Comparison of ENCODE assay signal across 1 cellular context in the genomic region with DNA sequence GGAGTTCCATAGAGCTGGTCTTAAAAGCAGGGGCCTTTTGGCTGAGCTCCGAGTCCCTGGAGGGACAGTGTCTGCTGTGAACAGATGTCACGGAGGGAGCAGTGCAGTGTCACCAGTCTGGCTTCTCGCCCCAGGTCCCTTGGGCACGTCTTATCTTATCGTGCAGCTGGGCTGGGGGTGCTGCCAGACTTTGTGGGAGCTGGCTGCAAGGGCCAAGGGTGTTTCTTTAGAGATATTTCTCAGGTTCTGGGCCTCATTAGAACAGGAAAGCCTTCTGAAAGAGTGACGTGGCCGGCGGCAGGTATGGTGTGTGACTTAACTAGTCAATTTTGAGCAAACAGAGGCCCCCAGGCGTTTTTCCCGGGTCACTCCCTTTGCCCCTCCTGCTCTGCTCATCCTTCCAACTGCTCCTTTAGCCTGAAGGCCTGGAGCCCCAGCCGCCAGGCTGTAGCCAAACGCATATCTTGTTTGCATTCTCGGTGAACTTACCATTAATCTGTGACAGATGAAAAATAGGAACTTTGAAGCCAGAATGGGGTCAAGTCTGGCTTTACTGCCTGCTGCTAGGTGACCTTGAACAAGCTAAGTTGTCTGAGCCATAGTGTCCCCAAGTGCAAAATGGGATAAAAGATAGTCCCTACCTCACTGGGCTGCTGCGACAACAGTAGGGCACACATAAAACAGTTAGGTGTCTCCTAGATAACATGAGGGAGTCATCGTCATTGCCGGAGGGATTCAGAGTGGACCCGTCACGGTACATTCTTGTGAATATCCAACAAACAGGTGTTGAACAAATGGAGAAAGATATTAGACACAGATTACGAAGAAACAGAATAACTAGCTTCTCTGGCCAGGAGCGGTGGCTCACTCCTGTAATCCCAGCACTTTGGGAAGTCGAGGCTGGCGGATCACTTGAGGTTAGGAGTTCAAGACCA.
TF ChIP-seq lines count a peak whose summit lies in the region.

No MANE protein-coding gene starts in this region.

TF ChIP-seq in K562, 482 proteins besides CTCF, POLR2A, EP300 and RAD21 (continued from another document and continues in another):
- TF ChIP-seq, protein P1, sequence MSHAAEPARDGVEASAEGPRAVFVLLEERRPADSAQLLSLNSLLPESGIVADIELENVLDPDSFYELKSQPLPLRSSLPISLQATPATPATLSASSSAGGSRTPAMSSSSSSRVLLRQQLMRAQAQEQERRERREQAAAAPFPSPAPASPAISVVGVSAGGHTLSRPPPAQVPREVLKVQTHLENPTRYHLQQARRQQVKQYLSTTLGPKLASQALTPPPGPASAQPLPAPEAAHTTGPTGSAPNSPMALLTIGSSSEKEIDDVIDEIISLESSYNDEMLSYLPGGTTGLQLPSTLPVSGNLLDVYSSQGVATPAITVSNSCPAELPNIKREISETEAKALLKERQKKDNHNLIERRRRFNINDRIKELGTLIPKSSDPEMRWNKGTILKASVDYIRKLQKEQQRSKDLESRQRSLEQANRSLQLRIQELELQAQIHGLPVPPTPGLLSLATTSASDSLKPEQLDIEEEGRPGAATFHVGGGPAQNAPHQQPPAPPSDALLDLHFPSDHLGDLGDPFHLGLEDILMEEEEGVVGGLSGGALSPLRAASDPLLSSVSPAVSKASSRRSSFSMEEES (CRISPR knock-in tag; IDR thresholded peaks at IDR 0.05): no peak
- TF ChIP-seq, protein P2, sequence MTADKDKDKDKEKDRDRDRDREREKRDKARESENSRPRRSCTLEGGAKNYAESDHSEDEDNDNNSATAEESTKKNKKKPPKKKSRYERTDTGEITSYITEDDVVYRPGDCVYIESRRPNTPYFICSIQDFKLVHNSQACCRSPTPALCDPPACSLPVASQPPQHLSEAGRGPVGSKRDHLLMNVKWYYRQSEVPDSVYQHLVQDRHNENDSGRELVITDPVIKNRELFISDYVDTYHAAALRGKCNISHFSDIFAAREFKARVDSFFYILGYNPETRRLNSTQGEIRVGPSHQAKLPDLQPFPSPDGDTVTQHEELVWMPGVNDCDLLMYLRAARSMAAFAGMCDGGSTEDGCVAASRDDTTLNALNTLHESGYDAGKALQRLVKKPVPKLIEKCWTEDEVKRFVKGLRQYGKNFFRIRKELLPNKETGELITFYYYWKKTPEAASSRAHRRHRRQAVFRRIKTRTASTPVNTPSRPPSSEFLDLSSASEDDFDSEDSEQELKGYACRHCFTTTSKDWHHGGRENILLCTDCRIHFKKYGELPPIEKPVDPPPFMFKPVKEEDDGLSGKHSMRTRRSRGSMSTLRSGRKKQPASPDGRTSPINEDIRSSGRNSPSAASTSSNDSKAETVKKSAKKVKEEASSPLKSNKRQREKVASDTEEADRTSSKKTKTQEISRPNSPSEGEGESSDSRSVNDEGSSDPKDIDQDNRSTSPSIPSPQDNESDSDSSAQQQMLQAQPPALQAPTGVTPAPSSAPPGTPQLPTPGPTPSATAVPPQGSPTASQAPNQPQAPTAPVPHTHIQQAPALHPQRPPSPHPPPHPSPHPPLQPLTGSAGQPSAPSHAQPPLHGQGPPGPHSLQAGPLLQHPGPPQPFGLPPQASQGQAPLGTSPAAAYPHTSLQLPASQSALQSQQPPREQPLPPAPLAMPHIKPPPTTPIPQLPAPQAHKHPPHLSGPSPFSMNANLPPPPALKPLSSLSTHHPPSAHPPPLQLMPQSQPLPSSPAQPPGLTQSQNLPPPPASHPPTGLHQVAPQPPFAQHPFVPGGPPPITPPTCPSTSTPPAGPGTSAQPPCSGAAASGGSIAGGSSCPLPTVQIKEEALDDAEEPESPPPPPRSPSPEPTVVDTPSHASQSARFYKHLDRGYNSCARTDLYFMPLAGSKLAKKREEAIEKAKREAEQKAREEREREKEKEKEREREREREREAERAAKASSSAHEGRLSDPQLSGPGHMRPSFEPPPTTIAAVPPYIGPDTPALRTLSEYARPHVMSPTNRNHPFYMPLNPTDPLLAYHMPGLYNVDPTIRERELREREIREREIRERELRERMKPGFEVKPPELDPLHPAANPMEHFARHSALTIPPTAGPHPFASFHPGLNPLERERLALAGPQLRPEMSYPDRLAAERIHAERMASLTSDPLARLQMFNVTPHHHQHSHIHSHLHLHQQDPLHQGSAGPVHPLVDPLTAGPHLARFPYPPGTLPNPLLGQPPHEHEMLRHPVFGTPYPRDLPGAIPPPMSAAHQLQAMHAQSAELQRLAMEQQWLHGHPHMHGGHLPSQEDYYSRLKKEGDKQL (CRISPR knock-in tag; IDR thresholded peaks at IDR 0.05; ENCODE audit: borderline replicate concordance): no peak
- TF ChIP-seq NFE2L1 (tag; IDR thresholded peaks at IDR 0.05; ENCODE audit: borderline replicate concordance, low read depth) (no peak), SIN3B (IDR thresholded peaks at IDR 0.05; ENCODE audit: low read depth) (no peak), ZNF354B (CRISPR knock-in tag; IDR thresholded peaks at IDR 0.05) (no peak), RHOXF2B (CRISPR knock-in tag; conservative IDR thresholded peaks at IDR 0.05) (no peak), MEF2D (tag; conservative IDR thresholded peaks at IDR 0.05; ENCODE audit: low read depth) (0 out of 2 replicates have a peak, but pooled peaks have one; percentile 28), RBM22 (IDR thresholded peaks at IDR 0.05; ENCODE audit: low read depth, low read length, poor library complexity, severe bottlenecking) (no peak), SETDB1 (IDR thresholded peaks at IDR 0.05; ENCODE audit: low read length) (no peak), GABPB1 (CRISPR knock-in tag; IDR thresholded peaks at IDR 0.05) (no peak; the same call in 1 of the 2 replicates), SRF (CRISPR knock-in tag; IDR thresholded peaks at IDR 0.05) (no peak), RBM15 (IDR thresholded peaks at IDR 0.05; ENCODE audit: insufficient read depth, low read length) (no peak), SAP30 (IDR thresholded peaks at IDR 0.05; ENCODE audit: borderline replicate concordance, insufficient read depth, low read depth, low read length, poor library complexity, severe bottlenecking) (no peak), ZNF57 (CRISPR knock-in tag; IDR thresholded peaks at IDR 0.05) (no peak), KAT7 (CRISPR knock-in tag; IDR thresholded peaks at IDR 0.05; ENCODE audit: borderline replicate concordance) (peak; percentile 46; the same call in 1 of the 2 replicates), PML (IDR thresholded peaks at IDR 0.05; ENCODE audit: low read length) (peak; percentile 96), NFIC (IDR thresholded peaks at IDR 0.05) (peak; percentile 98), CREBBP (IDR thresholded peaks at IDR 0.05; ENCODE audit: low read depth, low read length) (no peak), SMARCA4 (IDR thresholded peaks at IDR 0.05) (peak; percentile 98), BMI1 (IDR thresholded peaks at IDR 0.05; ENCODE audit: low read length) (no peak), PHTF2 (CRISPR knock-in tag; IDR thresholded peaks at IDR 0.05) (no peak)
- TF ChIP-seq, protein P3, sequence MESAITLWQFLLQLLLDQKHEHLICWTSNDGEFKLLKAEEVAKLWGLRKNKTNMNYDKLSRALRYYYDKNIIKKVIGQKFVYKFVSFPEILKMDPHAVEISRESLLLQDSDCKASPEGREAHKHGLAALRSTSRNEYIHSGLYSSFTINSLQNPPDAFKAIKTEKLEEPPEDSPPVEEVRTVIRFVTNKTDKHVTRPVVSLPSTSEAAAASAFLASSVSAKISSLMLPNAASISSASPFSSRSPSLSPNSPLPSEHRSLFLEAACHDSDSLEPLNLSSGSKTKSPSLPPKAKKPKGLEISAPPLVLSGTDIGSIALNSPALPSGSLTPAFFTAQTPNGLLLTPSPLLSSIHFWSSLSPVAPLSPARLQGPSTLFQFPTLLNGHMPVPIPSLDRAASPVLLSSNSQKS (CRISPR knock-in tag; IDR thresholded peaks at IDR 0.05): no peak
- TF ChIP-seq, protein P4, sequence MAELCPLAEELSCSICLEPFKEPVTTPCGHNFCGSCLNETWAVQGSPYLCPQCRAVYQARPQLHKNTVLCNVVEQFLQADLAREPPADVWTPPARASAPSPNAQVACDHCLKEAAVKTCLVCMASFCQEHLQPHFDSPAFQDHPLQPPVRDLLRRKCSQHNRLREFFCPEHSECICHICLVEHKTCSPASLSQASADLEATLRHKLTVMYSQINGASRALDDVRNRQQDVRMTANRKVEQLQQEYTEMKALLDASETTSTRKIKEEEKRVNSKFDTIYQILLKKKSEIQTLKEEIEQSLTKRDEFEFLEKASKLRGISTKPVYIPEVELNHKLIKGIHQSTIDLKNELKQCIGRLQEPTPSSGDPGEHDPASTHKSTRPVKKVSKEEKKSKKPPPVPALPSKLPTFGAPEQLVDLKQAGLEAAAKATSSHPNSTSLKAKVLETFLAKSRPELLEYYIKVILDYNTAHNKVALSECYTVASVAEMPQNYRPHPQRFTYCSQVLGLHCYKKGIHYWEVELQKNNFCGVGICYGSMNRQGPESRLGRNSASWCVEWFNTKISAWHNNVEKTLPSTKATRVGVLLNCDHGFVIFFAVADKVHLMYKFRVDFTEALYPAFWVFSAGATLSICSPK (IDR thresholded peaks at IDR 0.05; ENCODE audit: borderline replicate concordance): no peak
- TF ChIP-seq, protein P5, sequence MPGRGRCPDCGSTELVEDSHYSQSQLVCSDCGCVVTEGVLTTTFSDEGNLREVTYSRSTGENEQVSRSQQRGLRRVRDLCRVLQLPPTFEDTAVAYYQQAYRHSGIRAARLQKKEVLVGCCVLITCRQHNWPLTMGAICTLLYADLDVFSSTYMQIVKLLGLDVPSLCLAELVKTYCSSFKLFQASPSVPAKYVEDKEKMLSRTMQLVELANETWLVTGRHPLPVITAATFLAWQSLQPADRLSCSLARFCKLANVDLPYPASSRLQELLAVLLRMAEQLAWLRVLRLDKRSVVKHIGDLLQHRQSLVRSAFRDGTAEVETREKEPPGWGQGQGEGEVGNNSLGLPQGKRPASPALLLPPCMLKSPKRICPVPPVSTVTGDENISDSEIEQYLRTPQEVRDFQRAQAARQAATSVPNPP (IDR thresholded peaks at IDR 0.05; ENCODE audit: borderline replicate concordance, insufficient read depth, insufficient read length): no peak
- TF ChIP-seq, protein P6, sequence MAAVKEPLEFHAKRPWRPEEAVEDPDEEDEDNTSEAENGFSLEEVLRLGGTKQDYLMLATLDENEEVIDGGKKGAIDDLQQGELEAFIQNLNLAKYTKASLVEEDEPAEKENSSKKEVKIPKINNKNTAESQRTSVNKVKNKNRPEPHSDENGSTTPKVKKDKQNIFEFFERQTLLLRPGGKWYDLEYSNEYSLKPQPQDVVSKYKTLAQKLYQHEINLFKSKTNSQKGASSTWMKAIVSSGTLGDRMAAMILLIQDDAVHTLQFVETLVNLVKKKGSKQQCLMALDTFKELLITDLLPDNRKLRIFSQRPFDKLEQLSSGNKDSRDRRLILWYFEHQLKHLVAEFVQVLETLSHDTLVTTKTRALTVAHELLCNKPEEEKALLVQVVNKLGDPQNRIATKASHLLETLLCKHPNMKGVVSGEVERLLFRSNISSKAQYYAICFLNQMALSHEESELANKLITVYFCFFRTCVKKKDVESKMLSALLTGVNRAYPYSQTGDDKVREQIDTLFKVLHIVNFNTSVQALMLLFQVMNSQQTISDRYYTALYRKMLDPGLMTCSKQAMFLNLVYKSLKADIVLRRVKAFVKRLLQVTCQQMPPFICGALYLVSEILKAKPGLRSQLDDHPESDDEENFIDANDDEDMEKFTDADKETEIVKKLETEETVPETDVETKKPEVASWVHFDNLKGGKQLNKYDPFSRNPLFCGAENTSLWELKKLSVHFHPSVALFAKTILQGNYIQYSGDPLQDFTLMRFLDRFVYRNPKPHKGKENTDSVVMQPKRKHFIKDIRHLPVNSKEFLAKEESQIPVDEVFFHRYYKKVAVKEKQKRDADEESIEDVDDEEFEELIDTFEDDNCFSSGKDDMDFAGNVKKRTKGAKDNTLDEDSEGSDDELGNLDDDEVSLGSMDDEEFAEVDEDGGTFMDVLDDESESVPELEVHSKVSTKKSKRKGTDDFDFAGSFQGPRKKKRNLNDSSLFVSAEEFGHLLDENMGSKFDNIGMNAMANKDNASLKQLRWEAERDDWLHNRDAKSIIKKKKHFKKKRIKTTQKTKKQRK (IDR thresholded peaks at IDR 0.05; ENCODE audit: borderline replicate concordance, low read depth, low read length): no peak
- TF ChIP-seq, protein P7, sequence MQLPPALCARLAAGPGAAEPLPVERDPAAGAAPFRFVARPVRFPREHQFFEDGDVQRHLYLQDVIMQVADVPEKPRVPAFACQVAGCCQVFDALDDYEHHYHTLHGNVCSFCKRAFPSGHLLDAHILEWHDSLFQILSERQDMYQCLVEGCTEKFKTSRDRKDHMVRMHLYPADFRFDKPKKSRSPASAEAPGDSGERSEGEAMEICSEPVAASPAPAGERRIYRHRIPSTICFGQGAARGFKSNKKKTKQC (CRISPR knock-in tag; IDR thresholded peaks at IDR 0.05): no peak
- TF ChIP-seq, protein P8, sequence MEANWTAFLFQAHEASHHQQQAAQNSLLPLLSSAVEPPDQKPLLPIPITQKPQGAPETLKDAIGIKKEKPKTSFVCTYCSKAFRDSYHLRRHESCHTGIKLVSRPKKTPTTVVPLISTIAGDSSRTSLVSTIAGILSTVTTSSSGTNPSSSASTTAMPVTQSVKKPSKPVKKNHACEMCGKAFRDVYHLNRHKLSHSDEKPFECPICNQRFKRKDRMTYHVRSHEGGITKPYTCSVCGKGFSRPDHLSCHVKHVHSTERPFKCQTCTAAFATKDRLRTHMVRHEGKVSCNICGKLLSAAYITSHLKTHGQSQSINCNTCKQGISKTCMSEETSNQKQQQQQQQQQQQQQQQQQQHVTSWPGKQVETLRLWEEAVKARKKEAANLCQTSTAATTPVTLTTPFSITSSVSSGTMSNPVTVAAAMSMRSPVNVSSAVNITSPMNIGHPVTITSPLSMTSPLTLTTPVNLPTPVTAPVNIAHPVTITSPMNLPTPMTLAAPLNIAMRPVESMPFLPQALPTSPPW (CRISPR knock-in tag; IDR thresholded peaks at IDR 0.05): peak; percentile 79
- TF ChIP-seq, protein P9, sequence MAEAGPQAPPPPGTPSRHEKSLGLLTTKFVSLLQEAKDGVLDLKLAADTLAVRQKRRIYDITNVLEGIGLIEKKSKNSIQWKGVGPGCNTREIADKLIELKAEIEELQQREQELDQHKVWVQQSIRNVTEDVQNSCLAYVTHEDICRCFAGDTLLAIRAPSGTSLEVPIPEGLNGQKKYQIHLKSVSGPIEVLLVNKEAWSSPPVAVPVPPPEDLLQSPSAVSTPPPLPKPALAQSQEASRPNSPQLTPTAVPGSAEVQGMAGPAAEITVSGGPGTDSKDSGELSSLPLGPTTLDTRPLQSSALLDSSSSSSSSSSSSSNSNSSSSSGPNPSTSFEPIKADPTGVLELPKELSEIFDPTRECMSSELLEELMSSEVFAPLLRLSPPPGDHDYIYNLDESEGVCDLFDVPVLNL (CRISPR knock-in tag; IDR thresholded peaks at IDR 0.05; ENCODE audit: low read depth): no peak
- TF ChIP-seq, protein P10, sequence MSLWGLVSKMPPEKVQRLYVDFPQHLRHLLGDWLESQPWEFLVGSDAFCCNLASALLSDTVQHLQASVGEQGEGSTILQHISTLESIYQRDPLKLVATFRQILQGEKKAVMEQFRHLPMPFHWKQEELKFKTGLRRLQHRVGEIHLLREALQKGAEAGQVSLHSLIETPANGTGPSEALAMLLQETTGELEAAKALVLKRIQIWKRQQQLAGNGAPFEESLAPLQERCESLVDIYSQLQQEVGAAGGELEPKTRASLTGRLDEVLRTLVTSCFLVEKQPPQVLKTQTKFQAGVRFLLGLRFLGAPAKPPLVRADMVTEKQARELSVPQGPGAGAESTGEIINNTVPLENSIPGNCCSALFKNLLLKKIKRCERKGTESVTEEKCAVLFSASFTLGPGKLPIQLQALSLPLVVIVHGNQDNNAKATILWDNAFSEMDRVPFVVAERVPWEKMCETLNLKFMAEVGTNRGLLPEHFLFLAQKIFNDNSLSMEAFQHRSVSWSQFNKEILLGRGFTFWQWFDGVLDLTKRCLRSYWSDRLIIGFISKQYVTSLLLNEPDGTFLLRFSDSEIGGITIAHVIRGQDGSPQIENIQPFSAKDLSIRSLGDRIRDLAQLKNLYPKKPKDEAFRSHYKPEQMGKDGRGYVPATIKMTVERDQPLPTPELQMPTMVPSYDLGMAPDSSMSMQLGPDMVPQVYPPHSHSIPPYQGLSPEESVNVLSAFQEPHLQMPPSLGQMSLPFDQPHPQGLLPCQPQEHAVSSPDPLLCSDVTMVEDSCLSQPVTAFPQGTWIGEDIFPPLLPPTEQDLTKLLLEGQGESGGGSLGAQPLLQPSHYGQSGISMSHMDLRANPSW (CRISPR knock-in tag; IDR thresholded peaks at IDR 0.05): no peak
